34 cellular contexts compared by ENCODE assay signal in the genomic region with DNA sequence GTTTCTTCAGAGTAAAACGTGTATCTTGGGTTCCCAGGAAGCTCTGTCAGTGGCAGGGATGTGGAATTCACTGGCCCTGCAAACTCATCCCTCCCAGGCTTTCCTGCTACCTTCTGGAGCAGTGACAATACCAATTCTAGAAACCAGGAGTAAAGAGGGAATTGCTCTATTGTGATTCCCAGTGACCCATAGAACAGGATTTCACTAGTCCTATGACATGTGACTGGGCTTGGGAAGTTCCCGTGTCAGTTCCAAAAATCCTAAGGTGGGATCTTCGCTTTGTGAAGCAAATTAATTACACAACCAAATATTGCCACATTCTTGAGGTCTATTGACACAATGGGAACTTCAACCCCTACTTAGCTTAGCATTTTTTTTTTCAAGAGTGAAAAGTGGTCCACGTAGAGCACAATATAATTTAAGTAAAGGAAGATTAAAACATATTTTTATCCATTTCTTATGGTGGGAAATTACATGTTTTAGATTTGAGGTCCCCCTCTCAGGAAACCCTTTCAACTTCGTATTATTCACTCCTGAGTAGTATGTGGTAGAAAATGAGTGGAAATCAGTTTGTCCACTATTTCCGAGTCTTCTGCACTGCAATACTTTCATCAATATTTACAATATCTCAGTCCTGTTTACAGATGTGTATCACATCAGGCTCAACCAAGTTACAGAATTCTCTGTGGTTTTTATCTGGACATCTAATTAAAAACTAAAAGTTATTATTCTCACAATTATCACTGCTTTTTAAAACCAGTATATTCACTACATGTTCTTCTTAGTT.
DNase-seq lines count a peak whose midpoint lies in the region; ATAC-seq and TF ChIP-seq lines count a peak whose summit lies in the region.
"Had no signal": no experiment of that assay in that cellular context is flagged by ENCODE, and none has a peak within 500 bp of the region (broad histone marks: within the 10 kb centered on the region; RNA-seq: fewer than 3 reads in every experiment).

No MANE protein-coding gene starts in this region.

- H2AFZ ChIP-seq in mesenchymal stem cell (ENCODE audit: low read depth, low read length), result no peak overlapping the region

- H2AK5ac ChIP-seq in mesenchymal stem cell (ENCODE audit: low read length, severe bottlenecking), result no peak overlapping the region

- TF ChIP-seq CTCF in ascending aorta (IDR thresholded peaks at IDR 0.05) (no peak), fibroblast of pulmonary artery (IDR thresholded peaks at IDR 0.05; ENCODE audit: low read length, missing control alignments) (no peak)

- H3K79me1 ChIP-seq in mesenchymal stem cell (replicated peaks; ENCODE audit: low read length, poor library complexity, severe bottlenecking), result no peaks in the 10 kb centered on the region

- H3K14ac ChIP-seq in mesenchymal stem cell (ENCODE audit: low read length in 2 of 2), result no peak overlapping the region

- H3K4me1 ChIP-seq in ascending aorta (peaks cover 0 to 10% of the 10 kb centered on the region in 2 donors), mesenchymal stem cell (ENCODE audit: control insufficient read depth, insufficient read depth, low read depth, low read length) (no peaks in the 10 kb centered on the region)
- H3K4me1 ChIP-seq: A549, esophagus muscularis mucosa, gastrocnemius medialis had no signal

- intact Hi-C loops in ascending aorta (cut with DNase I), result no loop called here
- intact Hi-C loops in activated CD4-positive, alpha-beta T cell treated with anti-CD3 and anti-CD28 coated beads, Interleukin-2, amount 10 ng/mL, durations not matched to agents 24 days and 14 days (cut with micrococcal nuclease), result no loop called here

- H3K36me3 ChIP-seq in ascending aorta, result no peaks in the 10 kb centered on the region
- H3K36me3 ChIP-seq in mesenchymal stem cell (ENCODE audit: control insufficient read depth in 1 of 2, insufficient read depth in 2 of 2, low read depth in 1 of 2, low read length in 2 of 2), result no peaks in the 10 kb centered on the region
- H3K36me3 ChIP-seq: esophagus muscularis mucosa, gastrocnemius medialis, tibial artery had no signal

- H3K27ac Mint-ChIP-seq in activated CD4-positive, alpha-beta T cell treated with anti-CD3 and anti-CD28 coated beads, Interleukin-2, amount 10 ng/mL, durations not matched to agents 24 days and 14 days, result no peak overlapping the region
- H3K27ac Mint-ChIP-seq: activated T-cell treated with anti-CD3 and anti-CD28 coated beads, Interleukin-2, amount 50 U/mL, for 24 hours; CD4-positive, CD25-positive, alpha-beta regulatory T cell; dendritic cell treated with granulocyte-macrophage colony-stimulating factor and Interleukin-4, amounts not matched to agents 40 ng/mL and 50 ng/mL, for 4 days; memory B cell had no signal

- H3K4ac ChIP-seq in mesenchymal stem cell (ENCODE audit: low read depth in 1 of 2, low read length in 2 of 2), result no peak overlapping the region

- H2BK15ac ChIP-seq in mesenchymal stem cell (ENCODE audit: low read depth, poor library complexity, severe bottlenecking), result no peak overlapping the region

- H3K4me1 Mint-ChIP-seq in activated CD4-positive, alpha-beta T cell treated with anti-CD3 and anti-CD28 coated beads, Interleukin-2, amount 10 ng/mL, durations not matched to agents 24 days and 14 days, result no peaks in the 10 kb centered on the region
- H3K4me1 Mint-ChIP-seq: CD4-positive, CD25-positive, alpha-beta regulatory T cell; memory B cell had no signal

- no peak overlapping the region for H3K4me2 ChIP-seq in mesenchymal stem cell (ENCODE audit: low read length, poor library complexity, severe bottlenecking)
- H3K4me2 ChIP-seq: A549, KMS-11 had no signal

- no peak overlapping the region for H3K4me3 Mint-ChIP-seq in activated CD4-positive, alpha-beta T cell treated with anti-CD3 and anti-CD28 coated beads, Interleukin-2, amount 10 ng/mL, durations not matched to agents 24 days and 14 days
- H3K4me3 Mint-ChIP-seq: activated T-cell treated with anti-CD3 and anti-CD28 coated beads, Interleukin-2, amount 50 U/mL, for 24 hours; CD4-positive, CD25-positive, alpha-beta regulatory T cell; dendritic cell treated with granulocyte-macrophage colony-stimulating factor and Interleukin-4, amounts not matched to agents 40 ng/mL and 50 ng/mL, for 4 days; memory B cell had no signal

- H2BK12ac ChIP-seq in mesenchymal stem cell (ENCODE audit: low read length in 2 of 2), result no peak overlapping the region

- no peak for ATAC-seq in HG03354 (IDR thresholded peaks at IDR 0.05; ENCODE audit: poor library complexity, severe bottlenecking, unreplicated experiment)
- ATAC-seq: A549, PC-3 had no signal

- H3K27ac ChIP-seq in ascending aorta (peak overlapping the region; percentile 38 to 46), mesenchymal stem cell (ENCODE audit: low read length, poor library complexity, severe bottlenecking) (no peak overlapping the region)
- H3K27ac ChIP-seq: A549, esophagus muscularis mucosa, gastrocnemius medialis, KMS-11 had no signal

- H3K36me3 Mint-ChIP-seq in activated CD4-positive, alpha-beta T cell treated with anti-CD3 and anti-CD28 coated beads, Interleukin-2, amount 10 ng/mL, durations not matched to agents 24 days and 14 days (ENCODE audit: low read depth), result no peaks in the 10 kb centered on the region
- H3K36me3 Mint-ChIP-seq: CD4-positive, CD25-positive, alpha-beta regulatory T cell; memory B cell had no signal

- H4K8ac ChIP-seq in mesenchymal stem cell (ENCODE audit: low read length), result peak overlapping the region; percentile 13

- WGBS in mesenchymal stem cell, result 87% methylated on average over 4 of the region's 6 CpGs

- DNase-seq in ELF-1 (ENCODE audit: low read depth, low spot score) (peak; percentile 23), ascending aorta (ENCODE audit: low spot score in 2 of 2) (no peak), fibroblast of pulmonary artery (ENCODE audit: low read depth) (peak; percentile 30), mesenchymal stem cell (peak; percentile 48), NCI-H2171 (lab: John Stamatoyannopoulos, UW) (no peak), activated gamma-delta T cell treated with Interleukin-2 at 50 U/mL for 16 hours (no peak)
- no peak for DNase-seq in activated CD4-positive, alpha-beta T cell treated with anti-CD3 and anti-CD28 coated beads, Interleukin-2, amount 10 ng/mL, durations not matched to agents 24 days and 14 days
- DNase-seq: activated CD4-positive, alpha-beta T cell treated with anti-CD3 and anti-CD28 coated beads for 4 hours; activated gamma-delta T cell; activated T-cell treated with anti-CD3 and anti-CD28 coated beads, Interleukin-2, amount 50 U/mL, for 24 hours; AML-193; Calu3; CD4-positive, CD25-positive, alpha-beta regulatory T cell; central memory CD4-positive, alpha-beta T cell; DMS79; gastrocnemius medialis; GDM1; GOT3; left cardiac atrium; MM.1S; NCI-H1105 treated with DMSO at 0.1 percent for 48 hours; NCI-H2029 treated with DMSO at 0.1 percent for 48 hours; NCI-H526; posterior cingulate gyrus; right cardiac atrium; stimulated activated CD4-positive, alpha-beta T cell treated with anti-CD3 and anti-CD28 coated beads, Interleukin-4, amount 100 ng/mL, for 1 hour; tibial artery had no signal

- H3K23ac ChIP-seq in mesenchymal stem cell (ENCODE audit: low read length in 2 of 2), result peak overlapping the region in 1 of 2 experiments; percentile 60

- H3K27me3 Mint-ChIP-seq in activated CD4-positive, alpha-beta T cell treated with anti-CD3 and anti-CD28 coated beads, Interleukin-2, amount 10 ng/mL, durations not matched to agents 24 days and 14 days, result no peaks in the 10 kb centered on the region
- H3K27me3 Mint-ChIP-seq: activated T-cell treated with anti-CD3 and anti-CD28 coated beads, Interleukin-2, amount 50 U/mL, for 24 hours; CD4-positive, CD25-positive, alpha-beta regulatory T cell; dendritic cell treated with granulocyte-macrophage colony-stimulating factor and Interleukin-4, amounts not matched to agents 40 ng/mL and 50 ng/mL, for 4 days; memory B cell had no signal

- H3K9ac ChIP-seq in mesenchymal stem cell (ENCODE audit: low read length), result peak overlapping the region; percentile 76
- H3K9ac ChIP-seq: KMS-11 had no signal

- H2BK120ac ChIP-seq in mesenchymal stem cell (ENCODE audit: low read depth, low read length), result no peak overlapping the region

- H3K4me3 ChIP-seq in ascending aorta (no peak overlapping the region), fibroblast of pulmonary artery (replicated peaks; ENCODE audit: low read depth, low read length) (no peak overlapping the region), mesenchymal stem cell (ENCODE audit: insufficient read depth in 1 of 2, low read depth in 1 of 2, low read length in 2 of 2) (no peak overlapping the region)
- H3K4me3 ChIP-seq: A549, esophagus muscularis mucosa, gastrocnemius medialis, tibial artery had no signal

- no peaks in the 10 kb centered on the region for H3K9me3 Mint-ChIP-seq in activated CD4-positive, alpha-beta T cell treated with anti-CD3 and anti-CD28 coated beads, Interleukin-2, amount 10 ng/mL, durations not matched to agents 24 days and 14 days
- H3K9me3 Mint-ChIP-seq: activated T-cell treated with anti-CD3 and anti-CD28 coated beads, Interleukin-2, amount 50 U/mL, for 24 hours; CD4-positive, CD25-positive, alpha-beta regulatory T cell; dendritic cell treated with granulocyte-macrophage colony-stimulating factor and Interleukin-4, amounts not matched to agents 40 ng/mL and 50 ng/mL, for 4 days; memory B cell had no signal

- no peak overlapping the region for H4K91ac ChIP-seq in mesenchymal stem cell (ENCODE audit: low read length)

- H3K27me3 ChIP-seq in ascending aorta (no peaks in the 10 kb centered on the region), mesenchymal stem cell (ENCODE audit: control insufficient read depth in 1 of 2, insufficient read depth in 1 of 2, low read length in 2 of 2) (no peaks in the 10 kb centered on the region)
- H3K27me3 ChIP-seq: esophagus muscularis mucosa, gastrocnemius medialis, tibial artery had no signal

- no peak overlapping the region for H2BK5ac ChIP-seq in mesenchymal stem cell (ENCODE audit: low read depth, low read length, poor library complexity, severe bottlenecking)

- peak overlapping the region in 1 of 2 experiments; percentile 71 for H3K18ac ChIP-seq in mesenchymal stem cell (ENCODE audit: low read depth in 1 of 2, low read length in 2 of 2)

- H3K9me3 ChIP-seq in ascending aorta (no peaks in the 10 kb centered on the region), mesenchymal stem cell (ENCODE audit: control insufficient read depth, low read length) (no peaks in the 10 kb centered on the region)
- H3K9me3 ChIP-seq: A549, esophagus muscularis mucosa, gastrocnemius medialis, tibial artery had no signal

Comparison
In these comparisons a context has a peak if more than half of its experiments do, and no peak if none do; other contexts are left out.
1. DNase-seq: peak in ELF-1 (single experiment), fibroblast of pulmonary artery (single experiment) and mesenchymal stem cell (single experiment); none in ascending aorta (0 of 2), NCI-H2171 (single experiment), activated gamma-delta T cell treated with Interleukin-2 at 50 U/mL for 16 hours (single experiment) and activated CD4-positive, alpha-beta T cell treated with anti-CD3 and anti-CD28 coated beads, Interleukin-2, amount 10 ng/mL, durations not matched to agents 24 days and 14 days (single experiment).